ENCODE assay signal across 8 cellular contexts in genomic region chr4:61889117-61889516, GRCh38.
"Had no signal": no experiment of that assay in that cellular context is flagged by ENCODE, and none has a peak within 500 bp of the region (broad histone marks: within the 10 kb centered on the region; RNA-seq: fewer than 3 reads in every experiment).

No MANE protein-coding gene starts in this region.

- H3K4me3 ChIP-seq: GM12878 had no signal

- ATAC-seq: GM12878 had no signal

- FAIRE-seq: G401.6, GM12878, GM12891, GM12892, GM18507, GM19239 had no signal

- DNase-seq: GDM1, GF-D8 had no signal
